In the genomic region with DNA sequence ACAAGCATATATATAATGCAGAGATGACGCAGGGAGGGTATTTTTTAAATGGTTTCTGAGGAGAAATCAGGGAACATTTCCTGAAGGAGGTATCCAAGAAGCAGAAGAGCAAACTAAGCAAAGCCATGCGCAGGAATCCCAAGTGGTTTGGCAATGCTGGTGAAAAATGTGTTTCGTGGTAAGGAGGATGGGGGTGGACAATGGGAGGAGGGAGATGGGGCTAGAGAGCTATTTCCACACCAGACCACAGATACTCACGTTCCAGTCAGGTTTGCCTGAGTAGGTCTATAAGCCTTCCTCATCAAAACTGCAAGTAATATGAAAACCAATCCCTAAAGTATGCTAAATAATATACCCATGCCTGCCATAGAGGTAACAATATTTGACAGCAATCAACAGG, we compare ENCODE assay signal across 2 cellular contexts.
TF ChIP-seq lines count a peak whose summit lies in the region.

No MANE protein-coding gene starts in this region.

TF ChIP-seq in HEK293, 187 proteins besides CTCF, POLR2A, EP300 and RAD21 (continued from another document):
- TF ChIP-seq EGR2 (tag by site-specific recombination; IDR thresholded peaks at IDR 0.05; ENCODE audit: low read depth), result 0 out of 2 replicates have a peak, but pooled peaks have one; percentile 25

TF ChIP-seq in GM12878, 131 proteins besides CTCF, POLR2A, EP300 and RAD21:
- no peak for TF ChIP-seq ZBTB11 (CRISPR knock-in tag; IDR thresholded peaks at IDR 0.05)
- TF ChIP-seq POLR2AphosphoS5 (IDR thresholded peaks at IDR 0.05; ENCODE audit: low read length), result peak; percentile 61; the same call in 1 of the 2 replicates
- TF ChIP-seq BHLHE40 (IDR thresholded peaks at IDR 0.05; ENCODE audit: borderline replicate concordance in 1 of 2, low read depth in 2 of 2, low read length in 1 of 2), result peak; percentile 54 to 64; a peak in 3 of 4 replicates
- TF ChIP-seq TCF12 (IDR thresholded peaks at IDR 0.05; ENCODE audit: low read depth, low read length), result no peak
- no peak for TF ChIP-seq EED (IDR thresholded peaks at IDR 0.05; ENCODE audit: low read depth)
- TF ChIP-seq, protein P1, sequence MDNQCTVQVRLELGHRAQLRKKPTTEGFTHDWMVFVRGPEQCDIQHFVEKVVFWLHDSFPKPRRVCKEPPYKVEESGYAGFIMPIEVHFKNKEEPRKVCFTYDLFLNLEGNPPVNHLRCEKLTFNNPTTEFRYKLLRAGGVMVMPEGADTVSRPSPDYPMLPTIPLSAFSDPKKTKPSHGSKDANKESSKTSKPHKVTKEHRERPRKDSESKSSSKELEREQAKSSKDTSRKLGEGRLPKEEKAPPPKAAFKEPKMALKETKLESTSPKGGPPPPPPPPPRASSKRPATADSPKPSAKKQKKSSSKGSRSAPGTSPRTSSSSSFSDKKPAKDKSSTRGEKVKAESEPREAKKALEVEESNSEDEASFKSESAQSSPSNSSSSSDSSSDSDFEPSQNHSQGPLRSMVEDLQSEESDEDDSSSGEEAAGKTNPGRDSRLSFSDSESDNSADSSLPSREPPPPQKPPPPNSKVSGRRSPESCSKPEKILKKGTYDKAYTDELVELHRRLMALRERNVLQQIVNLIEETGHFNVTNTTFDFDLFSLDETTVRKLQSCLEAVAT (IDR thresholded peaks at IDR 0.05), result no peak
- TF ChIP-seq MTA3 (IDR thresholded peaks at IDR 0.05; ENCODE audit: borderline replicate concordance, low read length), result no peak
- peak; percentile 38; the same call in 1 of the 2 replicates for TF ChIP-seq RUNX3 (IDR thresholded peaks at IDR 0.05; ENCODE audit: low read length)
- no peak for TF ChIP-seq CHD4 (IDR thresholded peaks at IDR 0.05)
- TF ChIP-seq MXI1 (IDR thresholded peaks at IDR 0.05; ENCODE audit: low read depth, low read length), result no peak
- no peak for TF ChIP-seq ATF2 (IDR thresholded peaks at IDR 0.05; ENCODE audit: low read length)
- 0 out of 2 replicates have a peak, but pooled peaks have one; percentile 37 for TF ChIP-seq POLR2AphosphoS2 (IDR thresholded peaks at IDR 0.05; ENCODE audit: low read depth, low read length)
- TF ChIP-seq NFIC (IDR thresholded peaks at IDR 0.05; ENCODE audit: low read depth, low read length), result no peak
- TF ChIP-seq ESRRA (IDR thresholded peaks at IDR 0.05; ENCODE audit: low read length), result no peak
